1 cellular context compared by ENCODE assay signal in the genomic region with DNA sequence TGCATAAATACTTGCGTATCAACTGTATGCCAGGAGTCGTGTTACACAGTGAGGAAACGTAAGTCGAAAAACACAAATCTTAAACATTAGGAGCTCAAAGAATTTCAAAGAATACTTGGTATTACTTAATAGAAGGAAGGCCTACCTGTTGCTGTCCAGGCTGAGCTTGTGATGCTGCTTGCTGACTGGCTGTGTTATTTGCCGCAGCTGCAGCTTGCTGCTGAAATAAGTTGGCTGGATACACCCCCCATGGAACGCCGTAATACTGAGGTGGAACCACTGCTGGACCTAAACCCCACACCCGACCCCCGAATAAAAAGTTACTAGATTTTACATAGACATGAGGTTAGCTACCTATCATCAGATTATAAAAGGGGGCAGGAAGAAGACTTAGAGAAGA.
TF ChIP-seq lines count a peak whose summit lies in the region.

No MANE protein-coding gene starts in this region.

TF ChIP-seq in HepG2, 621 proteins besides CTCF, POLR2A, EP300 and RAD21:
- TF ChIP-seq MAF1 (CRISPR knock-in tag; IDR thresholded peaks at IDR 0.05; ENCODE audit: borderline replicate concordance) (no peak), AGO2 (optimal IDR thresholded peaks at IDR 0.05; ENCODE audit: low read depth, low read length) (peak; percentile 17), FOXM1 (CRISPR knock-in tag; IDR thresholded peaks at IDR 0.05) (no peak), ZFP82 (CRISPR knock-in tag; IDR thresholded peaks at IDR 0.05; ENCODE audit: borderline replicate concordance) (no peak), KLF13 (CRISPR knock-in tag; IDR thresholded peaks at IDR 0.05) (no peak), RBM22 (optimal IDR thresholded peaks at IDR 0.05; ENCODE audit: low read length) (peak; percentile 89), ZFP36L2 (CRISPR knock-in tag; IDR thresholded peaks at IDR 0.05) (no peak), NFE2 (CRISPR knock-in tag; IDR thresholded peaks at IDR 0.05) (no peak), ZNF335 (CRISPR knock-in tag; IDR thresholded peaks at IDR 0.05) (no peak)
- TF ChIP-seq, protein P1, sequence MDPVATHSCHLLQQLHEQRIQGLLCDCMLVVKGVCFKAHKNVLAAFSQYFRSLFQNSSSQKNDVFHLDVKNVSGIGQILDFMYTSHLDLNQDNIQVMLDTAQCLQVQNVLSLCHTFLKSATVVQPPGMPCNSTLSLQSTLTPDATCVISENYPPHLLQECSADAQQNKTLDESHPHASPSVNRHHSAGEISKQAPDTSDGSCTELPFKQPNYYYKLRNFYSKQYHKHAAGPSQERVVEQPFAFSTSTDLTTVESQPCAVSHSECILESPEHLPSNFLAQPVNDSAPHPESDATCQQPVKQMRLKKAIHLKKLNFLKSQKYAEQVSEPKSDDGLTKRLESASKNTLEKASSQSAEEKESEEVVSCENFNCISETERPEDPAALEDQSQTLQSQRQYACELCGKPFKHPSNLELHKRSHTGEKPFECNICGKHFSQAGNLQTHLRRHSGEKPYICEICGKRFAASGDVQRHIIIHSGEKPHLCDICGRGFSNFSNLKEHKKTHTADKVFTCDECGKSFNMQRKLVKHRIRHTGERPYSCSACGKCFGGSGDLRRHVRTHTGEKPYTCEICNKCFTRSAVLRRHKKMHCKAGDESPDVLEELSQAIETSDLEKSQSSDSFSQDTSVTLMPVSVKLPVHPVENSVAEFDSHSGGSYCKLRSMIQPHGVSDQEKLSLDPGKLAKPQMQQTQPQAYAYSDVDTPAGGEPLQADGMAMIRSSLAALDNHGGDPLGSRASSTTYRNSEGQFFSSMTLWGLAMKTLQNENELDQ (CRISPR knock-in tag; IDR thresholded peaks at IDR 0.05; ENCODE audit: borderline replicate concordance) = no peak
- TF ChIP-seq, protein P2, sequence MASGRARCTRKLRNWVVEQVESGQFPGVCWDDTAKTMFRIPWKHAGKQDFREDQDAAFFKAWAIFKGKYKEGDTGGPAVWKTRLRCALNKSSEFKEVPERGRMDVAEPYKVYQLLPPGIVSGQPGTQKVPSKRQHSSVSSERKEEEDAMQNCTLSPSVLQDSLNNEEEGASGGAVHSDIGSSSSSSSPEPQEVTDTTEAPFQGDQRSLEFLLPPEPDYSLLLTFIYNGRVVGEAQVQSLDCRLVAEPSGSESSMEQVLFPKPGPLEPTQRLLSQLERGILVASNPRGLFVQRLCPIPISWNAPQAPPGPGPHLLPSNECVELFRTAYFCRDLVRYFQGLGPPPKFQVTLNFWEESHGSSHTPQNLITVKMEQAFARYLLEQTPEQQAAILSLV (CRISPR knock-in tag; IDR thresholded peaks at IDR 0.05; ENCODE audit: borderline replicate concordance) = no peak
TF ChIP-seq in HepG2: peak in this region for 2.
